Comparison of ENCODE assay signal across 8 cellular contexts in the genomic region with DNA sequence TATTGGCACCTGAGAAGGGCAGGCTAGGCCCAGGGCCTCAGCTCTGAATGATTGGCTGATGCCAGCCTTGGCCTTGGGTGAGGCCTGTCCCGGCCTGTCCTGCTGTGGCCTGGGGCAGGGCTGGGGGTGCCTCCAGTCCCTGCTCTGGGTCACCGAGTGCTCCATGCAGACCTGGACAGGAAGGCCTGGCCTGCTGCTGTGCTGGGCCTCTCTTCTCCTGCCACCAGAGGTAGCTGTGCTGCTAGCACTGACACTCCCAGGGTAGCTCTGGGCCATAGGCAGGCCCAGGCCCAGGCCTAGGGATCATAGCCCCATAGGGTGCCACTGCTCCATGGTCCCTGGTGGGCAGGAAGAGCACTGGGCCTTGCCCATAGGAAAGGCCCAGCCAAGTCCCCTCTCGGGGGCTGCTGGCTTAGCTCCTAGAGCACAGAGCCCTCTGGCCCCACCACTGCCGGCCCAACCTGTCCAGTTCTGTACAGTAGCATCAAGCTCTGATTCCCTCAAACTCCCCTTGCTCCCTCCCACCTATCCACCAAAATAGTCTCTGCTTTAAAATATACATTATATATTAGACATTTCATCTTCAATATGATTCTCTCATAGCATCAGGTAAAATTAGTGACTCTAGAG. TPM values are rescaled to one million over a fixed set of nuclear protein-coding genes. Genes with fewer than 3 reads are reported as not detected.
DNase-seq lines count a peak whose midpoint lies in the region; ATAC-seq and TF ChIP-seq lines count a peak whose summit lies in the region.

No MANE protein-coding gene starts in this region.

- intact Hi-C loops in esophagus muscularis mucosa (cut with DNase I): loop anchor here (10.0 kb wide), 1 partner anchor 74 kb away; no protein-coding TSS in a partner anchor

- no peaks in the 10 kb centered on the region for H3F3A ChIP-seq in GM23338 (replicated peaks; ENCODE audit: low read depth)

- peaks cover 11% of the 10 kb centered on the region for H3K27me3 Mint-ChIP-seq in GM23338 (ENCODE audit: insufficient read depth, low read depth, poor library complexity)

- H3K4me3 Mint-ChIP-seq in GM23338: no peak overlapping the region

- no peak for TF ChIP-seq EP300 in esophagus muscularis mucosa (IDR thresholded peaks at IDR 0.05)

- TF ChIP-seq CTCF in GM23338 (conservative IDR thresholded peaks at IDR 0.05; ENCODE audit: low read depth in 2 of 2): peak; percentile 50 to 91
- TF ChIP-seq CTCF in esophagus muscularis mucosa (IDR thresholded peaks at IDR 0.05): peak; percentile 59 to 74 (median 72)
- peak; percentile 74 for TF ChIP-seq CTCF in osteoblast (IDR thresholded peaks at IDR 0.05; ENCODE audit: extremely low read depth, low read depth, low read length)

- no peaks in the 10 kb centered on the region for H3K9me3 Mint-ChIP-seq in GM23338

- ATAC-seq in GM23338 (peak; percentile 95), HG02763 (IDR thresholded peaks at IDR 0.05; ENCODE audit: unreplicated experiment) (no peak), GM19397 (IDR thresholded peaks at IDR 0.05; ENCODE audit: unreplicated experiment) (no peak)

- H3K9me2 ChIP-seq in GM23338 (ENCODE audit: insufficient read depth): 0 out of 2 replicates have a peak, but pooled peaks cover 4% of the 10 kb centered on the region

- no peak overlapping the region for H3K4me3 ChIP-seq in GM23338
- H3K4me3 ChIP-seq in esophagus muscularis mucosa: no peak overlapping the region
- no peak overlapping the region for H3K4me3 ChIP-seq in osteoblast (ENCODE audit: insufficient read depth, low read length)

- peaks cover 22% of the 10 kb centered on the region for H3K4me1 Mint-ChIP-seq in GM23338

- WGBS in esophagus muscularis mucosa: 68% methylated on average over 4 of the region's 4 CpGs

- H3K36me3 Mint-ChIP-seq in GM23338 (ENCODE audit: low read depth): no peaks in the 10 kb centered on the region

- H3K27ac Mint-ChIP-seq in GM23338: no peak overlapping the region

- H3K27ac ChIP-seq in GM23338 (ENCODE audit: low read depth): no peak overlapping the region
- peak overlapping the region; percentile 74 to 84 (median 79) for H3K27ac ChIP-seq in esophagus muscularis mucosa (replicated peaks in 1 of 4)
- peak overlapping the region; percentile 86 for H3K27ac ChIP-seq in osteoblast (ENCODE audit: low read depth, low read length)

- H3K9me3 ChIP-seq in esophagus muscularis mucosa (no peaks in the 10 kb centered on the region), osteoblast (ENCODE audit: low read depth, low read length) (no peaks in the 10 kb centered on the region)

- H2AFZ ChIP-seq in GM23338 (peak overlapping the region; percentile 23; the same call in 1 of the 2 replicates), osteoblast (ENCODE audit: low read length) (peak overlapping the region; percentile 50)

- H3K36me3 ChIP-seq in GM23338 (ENCODE audit: insufficient read depth) (no peaks in the 10 kb centered on the region), esophagus muscularis mucosa (peaks cover 3 to 51% (median 28%) of the 10 kb centered on the region in 4 donors), osteoblast (ENCODE audit: insufficient read depth, low read length) (peaks cover 7% of the 10 kb centered on the region)

- H3K27me3 ChIP-seq in GM23338 (ENCODE audit: insufficient read depth) (no peaks in the 10 kb centered on the region), esophagus muscularis mucosa (no peaks in the 10 kb centered on the region), osteoblast (ENCODE audit: insufficient read depth, low read length) (no peaks in the 10 kb centered on the region)

- DNase-seq in AG08396 (ENCODE audit: low spot score) (peak; percentile 64), GM23338 (ENCODE audit: low spot score) (peak; percentile 79), RKO (ENCODE audit: low spot score) (peak; percentile 61), esophagus muscularis mucosa (ENCODE audit: extremely low spot score) (no peak), osteoblast (ENCODE audit: insufficient read length, low spot score, missing footprints) (peak; percentile 47), activated gamma-delta T cell treated with Interleukin-2 at 50 U/mL for 16 hours (no peak)

- H3K4me2 ChIP-seq in GM23338: no peak overlapping the region
- H3K4me2 ChIP-seq in osteoblast (ENCODE audit: insufficient read depth, low read length): peak overlapping the region; percentile 66

- H3K79me2 ChIP-seq in GM23338 (replicated peaks; ENCODE audit: insufficient read depth) (no peaks in the 10 kb centered on the region), osteoblast (ENCODE audit: insufficient read depth, low read length) (no peaks in the 10 kb centered on the region)

- H4K20me1 ChIP-seq in GM23338 (replicated peaks; ENCODE audit: insufficient read depth) (no peaks in the 10 kb centered on the region), osteoblast (ENCODE audit: insufficient read depth, low read length) (no peaks in the 10 kb centered on the region)

- TF ChIP-seq POLR2A in esophagus muscularis mucosa (IDR thresholded peaks at IDR 0.05; ENCODE audit: low read depth): no peak

- 0 out of 2 replicates have a peak, but pooled peaks cover 5% of the 10 kb centered on the region for H3K4me1 ChIP-seq in GM23338 (ENCODE audit: insufficient read depth)
- peaks cover 24 to 45% (median 40%) of the 10 kb centered on the region in 4 donors for H3K4me1 ChIP-seq in esophagus muscularis mucosa
- H3K4me1 ChIP-seq in osteoblast (ENCODE audit: insufficient read depth, low read length): peaks cover 25% of the 10 kb centered on the region

TF ChIP-seq in GM23338, 12 proteins besides CTCF, POLR2A, EP300 and RAD21 (continues in another document):
- TF ChIP-seq EZH2 (IDR thresholded peaks at IDR 0.05; ENCODE audit: low read depth, unreplicated experiment): no peak
- no peak for TF ChIP-seq POLR2AphosphoS5 (IDR thresholded peaks at IDR 0.05; ENCODE audit: low read depth)
- TF ChIP-seq CREB1 (CRISPR knock-in tag; IDR thresholded peaks at IDR 0.05; ENCODE audit: low read depth): no peak
- TF ChIP-seq ZNF331 (CRISPR knock-in tag; IDR thresholded peaks at IDR 0.05; ENCODE audit: low read depth): no peak
- TF ChIP-seq, protein P1, sequence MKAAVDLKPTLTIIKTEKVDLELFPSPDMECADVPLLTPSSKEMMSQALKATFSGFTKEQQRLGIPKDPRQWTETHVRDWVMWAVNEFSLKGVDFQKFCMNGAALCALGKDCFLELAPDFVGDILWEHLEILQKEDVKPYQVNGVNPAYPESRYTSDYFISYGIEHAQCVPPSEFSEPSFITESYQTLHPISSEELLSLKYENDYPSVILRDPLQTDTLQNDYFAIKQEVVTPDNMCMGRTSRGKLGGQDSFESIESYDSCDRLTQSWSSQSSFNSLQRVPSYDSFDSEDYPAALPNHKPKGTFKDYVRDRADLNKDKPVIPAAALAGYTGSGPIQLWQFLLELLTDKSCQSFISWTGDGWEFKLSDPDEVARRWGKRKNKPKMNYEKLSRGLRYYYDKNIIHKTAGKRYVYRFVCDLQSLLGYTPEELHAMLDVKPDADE (IDR thresholded peaks at IDR 0.05): no peak
- TF ChIP-seq ZNF114 (CRISPR knock-in tag; IDR thresholded peaks at IDR 0.05): no peak

RNA-seq across cellular contexts. Expression of a gene that starts 18.2 kb away (rescaled TPM):
- 5.0 and 5.7 TPM in 2 replicates for total RNA-seq in GM23338 (2014; rRNA removed; shearing (Covaris generic))
- polyA plus RNA-seq in GM23338 (2016; fragmentation: Nextera tagmentation; extraction: Ambion mirVana): 3.7 TPM in 2 replicates
- total RNA-seq in esophagus muscularis mucosa (10 to 100 TPM; 21.7 to 44.4 (median 40.6) TPM), osteoblast (14.7 and 17.7 TPM in 2 replicates)

Comparison
In these comparisons a context has a peak if more than half of its experiments do, and no peak if none do; other contexts are left out.
1. DNase-seq: peak in AG08396 (single experiment), GM23338 (single experiment), RKO (single experiment) and osteoblast (single experiment); none in esophagus muscularis mucosa (single experiment) and activated gamma-delta T cell treated with Interleukin-2 at 50 U/mL for 16 hours (single experiment).
2. Peak in every context shown above with its lines, with median percentiles within 50 percentile points of each other: CTCF ChIP-seq.